ENCODE assay signal across 14 cellular contexts in genomic region chr7:44283381-44284211, GRCh38. TPM values are rescaled to one million over a fixed set of nuclear protein-coding genes. Genes with fewer than 3 reads are reported as not detected.
DNase-seq lines count a peak whose midpoint lies in the region; ATAC-seq, FAIRE-seq and TF ChIP-seq lines count a peak whose summit lies in the region.
"Had no signal": no experiment of that assay in that cellular context is flagged by ENCODE, and none has a peak within 500 bp of the region (broad histone marks: within the 10 kb centered on the region; RNA-seq: fewer than 3 reads in every experiment).

No MANE protein-coding gene starts in this region.

- DNase-seq in stimulated activated naive CD8-positive, alpha-beta T cell treated with anti-CD3 and anti-CD28 coated beads, Interleukin-15, amount 100 ng/mL, for 72 hours, result no peak
- DNase-seq in stimulated activated naive CD8-positive, alpha-beta T cell treated with anti-CD3 and anti-CD28 coated beads, Interleukin-15, Interleukin-2, amounts not matched to agents 100 U/mL and 50 U/mL, for 24 hours, result no peak
- DNase-seq in heart left ventricle (peak; percentile 58 to 80 (median 71)), ovary (peak; percentile 5 to 20 (median 7)), GM12891 (ENCODE audit: insufficient read length, low spot score) (no peak), NCI-H1417 treated with DMSO at 0.1 percent for 48 hours (lab: John Stamatoyannopoulos, UW) (no peak), Ammon's horn (ENCODE audit: low spot score) (no peak), NCI-H1417 (lab: John Stamatoyannopoulos, UW) (no peak)
- DNase-seq: AML-193, NCI-H510A, PC-9 had no signal

- no peaks in the 10 kb centered on the region for H3K9me3 Mint-ChIP-seq in stimulated activated naive CD8-positive, alpha-beta T cell treated with anti-CD3 and anti-CD28 coated beads, Interleukin-15, amount 100 ng/mL, for 72 hours
- H3K9me3 Mint-ChIP-seq: nephron had no signal

- H3K27me3 ChIP-seq in heart left ventricle (no peaks in the 10 kb centered on the region), ovary (no peaks in the 10 kb centered on the region)

- H3K4me3 ChIP-seq in heart left ventricle, result no peak overlapping the region
- no peak overlapping the region for H3K4me3 ChIP-seq in ovary
- H3K4me3 ChIP-seq: HAP-1, PC-9 had no signal

- ATAC-seq in stimulated activated naive CD8-positive, alpha-beta T cell treated with anti-CD3 and anti-CD28 coated beads, Interleukin-15, amount 100 ng/mL, for 72 hours, result no peak
- ATAC-seq in stimulated activated naive CD8-positive, alpha-beta T cell treated with anti-CD3 and anti-CD28 coated beads, Interleukin-15, Interleukin-2, amounts not matched to agents 100 U/mL and 50 U/mL, for 24 hours, result no peak
- peak; percentile 60 to 86 (median 76) for ATAC-seq in heart left ventricle

- 50 to 72% (median 67%) methylated on average over 14 to 15 of the region's 15 CpGs for WGBS in heart left ventricle, 4 donors
- WGBS in ovary, 3 donors, result 89 to 94% (median 93%) methylated on average over 9 to 15 of the region's 15 CpGs

- H3K9me3 ChIP-seq in heart left ventricle (no peaks in the 10 kb centered on the region), ovary (no peaks in the 10 kb centered on the region)
- H3K9me3 ChIP-seq: HAP-1 had no signal

- H3K4me1 ChIP-seq in heart left ventricle, result peaks cover 0 to 71% (median 24%) of the 10 kb centered on the region in 12 donors
- H3K4me1 ChIP-seq in ovary (ENCODE audit: insufficient read depth), result no peaks in the 10 kb centered on the region
- H3K4me1 ChIP-seq: HAP-1 had no signal

- TF ChIP-seq CTCF in heart left ventricle (IDR thresholded peaks at IDR 0.05) (no peak), ovary (IDR thresholded peaks at IDR 0.05) (no peak)

- no peak for FAIRE-seq in GM12891 (lab: Jason Lieb, UNC)

- H3K4me3 Mint-ChIP-seq in stimulated activated naive CD8-positive, alpha-beta T cell treated with anti-CD3 and anti-CD28 coated beads, Interleukin-15, amount 100 ng/mL, for 72 hours, result no peak overlapping the region
- H3K4me3 Mint-ChIP-seq: nephron had no signal

- H3K27me3 Mint-ChIP-seq in stimulated activated naive CD8-positive, alpha-beta T cell treated with anti-CD3 and anti-CD28 coated beads, Interleukin-15, amount 100 ng/mL, for 72 hours, result no peaks in the 10 kb centered on the region

- peak overlapping the region; percentile 61 to 74 for H3K27ac Mint-ChIP-seq in stimulated activated naive CD8-positive, alpha-beta T cell treated with anti-CD3 and anti-CD28 coated beads, Interleukin-15, amount 100 ng/mL, for 72 hours
- H3K27ac Mint-ChIP-seq: nephron had no signal

- no peaks in the 10 kb centered on the region for H3K4me1 Mint-ChIP-seq in stimulated activated naive CD8-positive, alpha-beta T cell treated with anti-CD3 and anti-CD28 coated beads, Interleukin-15, amount 100 ng/mL, for 72 hours
- H3K4me1 Mint-ChIP-seq: nephron had no signal

- H3K27ac ChIP-seq in heart left ventricle (peak overlapping the region; percentile 32 to 90 (median 76)), ovary (no peak overlapping the region)
- H3K27ac ChIP-seq: PC-9 had no signal

- no peak for TF ChIP-seq EP300 in ovary (IDR thresholded peaks at IDR 0.05)

- intact Hi-C loops in heart left ventricle (cut with DNase I), result no loop called here
- intact Hi-C loops in ovary (cut with DNase I), result no loop called here

- TF ChIP-seq POLR2A in heart left ventricle (IDR thresholded peaks at IDR 0.05), result no peak
- no peak for TF ChIP-seq POLR2A in ovary (IDR thresholded peaks at IDR 0.05)
- no peak for TF ChIP-seq POLR2A in GM12891 (IDR thresholded peaks at IDR 0.05; ENCODE audit: low read depth, low read length)

- H3K36me3 ChIP-seq in heart left ventricle (no peaks in the 10 kb centered on the region), ovary (no peaks in the 10 kb centered on the region)
- H3K36me3 ChIP-seq: HAP-1 had no signal

TF ChIP-seq in GM12891, 5 proteins besides CTCF, POLR2A, EP300 and RAD21:
- TF ChIP-seq TAF1 (IDR thresholded peaks at IDR 0.05; ENCODE audit: low read depth, low read length) (no peak), PAX5 (IDR thresholded peaks at IDR 0.05; ENCODE audit: insufficient read depth, low read length, severe bottlenecking) (no peak)

RNA-seq across cellular contexts. Expression of gene CAMK2B, which starts 41.8 kb away (rescaled TPM):
- total RNA-seq in heart left ventricle, result 100 to 1,000 TPM in 5 of 9 donors, 10 to 100 TPM in 4; 77.5 to 141 (median 104) TPM
- polyA plus RNA-seq in heart left ventricle, result 100 to 1,000 TPM in 1 of 2 donors, 10 to 100 TPM in 1; 35.7 to 103 TPM
- 1 to 10 TPM in 1 of 7 donors, under 1 TPM in 4, not detected in 2; 0.24 to 1.4 (median 0.45) TPM for total RNA-seq in ovary
- under 1 TPM; 0.22 to 0.48 TPM for polyA plus RNA-seq in ovary
- polyA plus RNA-seq in GM12891 (2012; ENCODE audit: low read depth, missing spikeins), result 0.65 TPM
- total RNA-seq: fibroblast of villous mesenchyme had no signal

Comparison
In these comparisons a context has a peak if more than half of its experiments do, and no peak if none do; other contexts are left out.
1. ATAC-seq: peak in heart left ventricle (4 of 4); none in stimulated activated naive CD8-positive, alpha-beta T cell treated with anti-CD3 and anti-CD28 coated beads, Interleukin-15, amount 100 ng/mL, for 72 hours (single experiment) and stimulated activated naive CD8-positive, alpha-beta T cell treated with anti-CD3 and anti-CD28 coated beads, Interleukin-15, Interleukin-2, amounts not matched to agents 100 U/mL and 50 U/mL, for 24 hours (single experiment).
2. DNase-seq: peak in heart left ventricle (5 of 5) and ovary (5 of 5); none in stimulated activated naive CD8-positive, alpha-beta T cell treated with anti-CD3 and anti-CD28 coated beads, Interleukin-15, amount 100 ng/mL, for 72 hours (0 of 2), stimulated activated naive CD8-positive, alpha-beta T cell treated with anti-CD3 and anti-CD28 coated beads, Interleukin-15, Interleukin-2, amounts not matched to agents 100 U/mL and 50 U/mL, for 24 hours (single experiment), GM12891 (single experiment), NCI-H1417 treated with DMSO at 0.1 percent for 48 hours (single experiment), Ammon's horn (single experiment) and NCI-H1417 (0 of 3).
3. H3K27ac ChIP-seq: peak in heart left ventricle (12 of 12); none in ovary (0 of 2).
4. RNA of gene CAMK2B, which starts 41.8 kb away (total RNA-seq): 77.5 to 141 TPM in heart left ventricle; 0.24 to 1.4 TPM in ovary; every median in the first group is over 10 times any median in the second.